In the genomic region with DNA sequence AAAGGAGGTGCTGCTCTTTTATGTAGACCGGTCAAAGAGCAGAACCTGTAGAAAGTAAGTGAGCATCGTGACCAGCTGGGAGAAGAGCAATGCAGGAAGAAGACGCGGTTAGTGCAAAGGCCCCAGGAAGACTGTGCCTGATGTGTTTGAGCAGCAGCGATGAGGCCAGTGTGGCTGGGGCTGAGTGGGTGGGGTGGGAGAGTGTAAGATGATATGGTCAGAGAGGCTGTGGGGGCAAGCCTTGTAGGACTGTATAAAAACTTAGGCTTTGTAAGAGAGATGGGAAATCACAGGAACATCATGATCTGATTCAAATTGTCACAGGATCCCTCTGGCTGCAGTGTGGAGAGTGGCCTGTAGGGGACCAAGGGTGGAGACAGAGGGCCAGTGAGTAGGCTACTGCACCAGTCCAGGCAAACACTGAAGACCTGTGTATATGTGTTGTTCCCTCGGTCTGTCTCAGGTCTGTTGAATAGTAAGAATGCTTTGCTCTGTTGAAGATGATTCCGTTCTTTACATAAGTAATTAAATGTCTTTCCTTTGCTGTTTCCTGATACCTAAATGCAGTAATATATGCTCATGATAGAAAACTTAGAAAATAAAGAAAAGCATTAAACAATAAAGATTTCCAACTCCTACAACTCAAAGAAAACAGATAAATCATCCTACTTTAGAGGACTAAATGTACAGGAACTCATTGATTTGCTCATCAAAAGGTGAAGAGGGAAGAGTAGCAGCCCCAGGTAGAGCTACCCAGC, we compare ENCODE assay signal across 8 cellular contexts. TPM values are rescaled to one million over a fixed set of nuclear protein-coding genes. Genes with fewer than 3 reads are reported as not detected.
DNase-seq lines count a peak whose midpoint lies in the region; ATAC-seq, FAIRE-seq and TF ChIP-seq lines count a peak whose summit lies in the region.

No MANE protein-coding gene starts in this region.

- H3K27ac ChIP-seq in endodermal cell (ENCODE audit: low read depth, low read length) (no peak overlapping the region), spleen (no peak overlapping the region)

- TF ChIP-seq CTCF in HFFc6 (IDR thresholded peaks at IDR 0.05) (peak; percentile 80), endodermal cell (conservative IDR thresholded peaks at IDR 0.05) (peak; percentile 87), spleen (IDR thresholded peaks at IDR 0.05 in 8 of 11, conservative IDR thresholded peaks at IDR 0.05 in 3 of 11) (peak in 8 of 11 experiments; percentile 12 to 56 (median 46))

- H3K4me3 ChIP-seq in endodermal cell (ENCODE audit: low read length): no peak overlapping the region
- H3K4me3 ChIP-seq in spleen: no peak overlapping the region

- no peak overlapping the region for H3K9ac ChIP-seq in endodermal cell (ENCODE audit: extremely low read depth, low read length, poor library complexity, severe bottlenecking)

- H3K4me1 Mint-ChIP-seq in HFFc6 (ENCODE audit: low read depth) (peaks cover 5% of the 10 kb centered on the region; the same call in 1 of the 2 replicates), endodermal cell (peaks cover 75% of the 10 kb centered on the region)

- no peak overlapping the region for H3K27ac Mint-ChIP-seq in HFFc6
- H3K27ac Mint-ChIP-seq in endodermal cell: no peak overlapping the region

- H3K36me3 ChIP-seq in endodermal cell (ENCODE audit: control insufficient read depth, insufficient read depth, low read length): no peaks in the 10 kb centered on the region
- H3K36me3 ChIP-seq in spleen: no peaks in the 10 kb centered on the region

- DNase-seq in NCI-H1417 (lab: John Stamatoyannopoulos, UW): peak in 2 of 3 experiments; percentile 48 to 49
- no peak for DNase-seq in NCI-H1417 treated with DMSO at 0.1 percent for 48 hours (lab: John Stamatoyannopoulos, UW)
- peak; percentile 21 for DNase-seq in HFFc6
- DNase-seq in SK-N-DZ (ENCODE audit: low spot score): peak; percentile 32
- DNase-seq in endodermal cell: peak; percentile 90
- no peak for DNase-seq in spleen
- no peak for DNase-seq in frontal cortex (ENCODE audit: low spot score in 2 of 2)

- no peak overlapping the region for H3K4me3 Mint-ChIP-seq in HFFc6
- H3K4me3 Mint-ChIP-seq in endodermal cell: no peak overlapping the region

- intact Hi-C loops in spleen (cut with DNase I; ENCODE audit: low total_unique reads): no loop called here

- ATAC-seq in GM19395 (IDR thresholded peaks at IDR 0.05; ENCODE audit: unreplicated experiment): no peak

- H3K27me3 ChIP-seq in endodermal cell (ENCODE audit: control insufficient read depth, insufficient read depth, low read length, poor library complexity, severe bottlenecking): no peaks in the 10 kb centered on the region
- H3K27me3 ChIP-seq in spleen (replicated peaks in 1 of 7): no peaks in the 10 kb centered on the region

- H3K27me3 Mint-ChIP-seq in HFFc6 (ENCODE audit: insufficient read depth) (peaks cover 30% of the 10 kb centered on the region), endodermal cell (ENCODE audit: insufficient read depth) (no peaks in the 10 kb centered on the region)

- no peaks in the 10 kb centered on the region for H3K9me3 Mint-ChIP-seq in HFFc6
- no peaks in the 10 kb centered on the region for H3K9me3 Mint-ChIP-seq in endodermal cell

- H3K36me3 Mint-ChIP-seq in HFFc6 (ENCODE audit: low read depth): no peaks in the 10 kb centered on the region
- H3K36me3 Mint-ChIP-seq in endodermal cell (ENCODE audit: low read depth): no peaks in the 10 kb centered on the region

- no peak for FAIRE-seq in frontal cortex (lab: Jason Lieb, UNC)

- TF ChIP-seq POLR2A in spleen (IDR thresholded peaks at IDR 0.05): no peak

- H3K4me1 ChIP-seq in endodermal cell (ENCODE audit: control insufficient read depth, insufficient read depth, low read length): peaks cover 29% of the 10 kb centered on the region
- H3K4me1 ChIP-seq in spleen: peaks cover 0 to 8% (median 1%) of the 10 kb centered on the region in 6 donors

- WGBS in endodermal cell (ENCODE audit: insufficient coverage in 1 of 2, insufficient read length in 1 of 2), 2 experiments: 75 to 79% methylated on average over 4 to 7 of the region's 7 CpGs
- WGBS in spleen, 5 donors: 64 to 69% (median 66%) methylated on average over 7 of the region's 7 CpGs

- H3K9me3 ChIP-seq in endodermal cell (ENCODE audit: control insufficient read depth, low read length) (no peaks in the 10 kb centered on the region), spleen (no peaks in the 10 kb centered on the region)

RNA-seq across cellular contexts. Expression of a gene that starts 23.6 kb away (rescaled TPM):
- under 1 TPM in 1 of 6 experiments, not detected in 5; 0.97 TPM for total RNA-seq in HFFc6 (2021; fragmentation: NEBNext Ultra II Directional; extraction: Animal tissue kit (Norgen Biotek cat#: 25700))
- not detected in 2 replicates for polyA plus RNA-seq in SK-N-DZ (2014; cell fraction: cytosol; rRNA removed)
- not detected in 2 replicates for polyA plus RNA-seq in SK-N-DZ (2014; cell fraction: nucleus; rRNA removed)
- total RNA-seq in endodermal cell (100 to 1,000 TPM; 304 to 580 TPM), spleen (under 1 TPM in 2 of 7 donors, not detected in 5; 0.74 to 0.79 TPM), frontal cortex (3.3 TPM)
- polyA plus RNA-seq in endodermal cell (2013, experiment 1 of 2): 59.9 TPM
- 51.6 TPM for polyA plus RNA-seq in endodermal cell (2013, experiment 2 of 2)
- 1 to 10 TPM in 1 of 3 donors, under 1 TPM in 2; 0.35 to 1.5 (median 0.58) TPM for polyA plus RNA-seq in spleen

RNA-seq across cellular contexts. Expression of a gene that starts 30.0 kb away (rescaled TPM):
- total RNA-seq in HFFc6 (2021; fragmentation: NEBNext Ultra II Directional; extraction: Animal tissue kit (Norgen Biotek cat#: 25700)): 10 to 100 TPM; 76.7 to 94.0 (median 81.8) TPM
- 62.6 and 67.7 TPM in 2 replicates for polyA plus RNA-seq in SK-N-DZ (2014; cell fraction: cytosol; rRNA removed)
- 52.2 and 83.2 TPM in 2 replicates for polyA plus RNA-seq in SK-N-DZ (2014; cell fraction: nucleus; rRNA removed)
- total RNA-seq in endodermal cell (10 to 100 TPM; 83.3 to 90.1 TPM), spleen (10 to 100 TPM; 60.2 to 82.8 (median 69.6) TPM), frontal cortex (10.2 TPM)
- 77.8 TPM for polyA plus RNA-seq in endodermal cell (2013, experiment 1 of 2)
- 69.9 TPM for polyA plus RNA-seq in endodermal cell (2013, experiment 2 of 2)
- 10 to 100 TPM; 42.5 to 51.0 (median 49.8) TPM for polyA plus RNA-seq in spleen

RNA-seq across cellular contexts. Expression of a gene that starts 37.9 kb away (rescaled TPM):
- total RNA-seq in HFFc6 (2021; fragmentation: NEBNext Ultra II Directional; extraction: Animal tissue kit (Norgen Biotek cat#: 25700)): 10 to 100 TPM; 15.2 to 19.5 (median 19.0) TPM
- 39.2 and 41.8 TPM in 2 replicates for polyA plus RNA-seq in SK-N-DZ (2014; cell fraction: cytosol; rRNA removed)
- 41.2 and 51.5 TPM in 2 replicates for polyA plus RNA-seq in SK-N-DZ (2014; cell fraction: nucleus; rRNA removed)
- 10 to 100 TPM; 63.2 to 69.1 TPM for total RNA-seq in endodermal cell
- 39.0 TPM for polyA plus RNA-seq in endodermal cell (2013, experiment 1 of 2)
- 41.4 TPM for polyA plus RNA-seq in endodermal cell (2013, experiment 2 of 2)
- total RNA-seq in spleen: 10 to 100 TPM; 15.8 to 38.5 (median 28.1) TPM
- polyA plus RNA-seq in spleen: 10 to 100 TPM; 19.0 to 36.2 (median 31.8) TPM
- 2.9 TPM for total RNA-seq in frontal cortex

Comparison
In these comparisons a context has a peak if more than half of its experiments do, and no peak if none do; other contexts are left out.
1. DNase-seq: peak in NCI-H1417 (2 of 3), HFFc6 (single experiment), SK-N-DZ (single experiment) and endodermal cell (single experiment); none in NCI-H1417 treated with DMSO at 0.1 percent for 48 hours (single experiment), spleen (single experiment) and frontal cortex (0 of 2).
2. RNA of a gene that starts 23.6 kb away (total RNA-seq): 304 to 580 TPM in endodermal cell; 3.3 TPM in frontal cortex (single experiment), 0.74 to 0.79 TPM in spleen and 0.97 TPM in HFFc6; every median in the first group is over 10 times any median in the second.
3. Peak in every context shown above with its lines, with median percentiles within 50 percentile points of each other: CTCF ChIP-seq.